ENCODE assay signal across 10 cellular contexts in genomic region chr5:66769839-66770617, GRCh38.
DNase-seq lines count a peak whose midpoint lies in the region; ATAC-seq and TF ChIP-seq lines count a peak whose summit lies in the region.
"Had no signal": no experiment of that assay in that cellular context is flagged by ENCODE, and none has a peak within 500 bp of the region (broad histone marks: within the 10 kb centered on the region; RNA-seq: fewer than 3 reads in every experiment).

No MANE protein-coding gene starts in this region.

- no peak for ATAC-seq in GM18505 (IDR thresholded peaks at IDR 0.05; ENCODE audit: unreplicated experiment)
- ATAC-seq: pancreas had no signal

- peak; percentile 17 for TF ChIP-seq CTCF in osteoblast (IDR thresholded peaks at IDR 0.05; ENCODE audit: extremely low read depth, low read depth, low read length)

- H2AFZ ChIP-seq in osteoblast (ENCODE audit: low read length), result no peak overlapping the region

- DNase-seq in DMS53 (lab: John Stamatoyannopoulos, UW) (peak; percentile 26), DMS53 treated with DMSO at 0.1 percent for 48 hours (lab: John Stamatoyannopoulos, UW; ENCODE audit: unreplicated experiment) (no peak), NCI-H1694 (lab: John Stamatoyannopoulos, UW) (peak; percentile 60), ecto neural progenitor cell (ENCODE audit: low spot score) (peak; percentile 61), osteoblast (ENCODE audit: insufficient read length, low spot score, missing footprints) (no peak), NCI-H446 treated with DMSO at 0.1 percent for 48 hours (lab: John Stamatoyannopoulos, UW) (no peak), epidermal melanocyte (ENCODE audit: insufficient read length, low spot score) (no peak)
- DNase-seq: pancreas had no signal

- no peak for TF ChIP-seq POLR2A in GM18505 (IDR thresholded peaks at IDR 0.05; ENCODE audit: borderline replicate concordance, extremely low read depth, insufficient read depth, insufficient read length)

- H3K9me3 ChIP-seq in osteoblast (ENCODE audit: low read depth, low read length), result no peaks in the 10 kb centered on the region
- H3K9me3 ChIP-seq: pancreas had no signal

- H3K27me3 ChIP-seq in osteoblast (ENCODE audit: insufficient read depth, low read length), result peaks cover 9% of the 10 kb centered on the region
- H3K27me3 ChIP-seq: pancreas had no signal

- no peaks in the 10 kb centered on the region for H4K20me1 ChIP-seq in osteoblast (ENCODE audit: insufficient read depth, low read length)

- H3K4me1 ChIP-seq in osteoblast (ENCODE audit: insufficient read depth, low read length), result no peaks in the 10 kb centered on the region
- H3K4me1 ChIP-seq: pancreas had no signal

- no peaks in the 10 kb centered on the region for H3K79me2 ChIP-seq in osteoblast (ENCODE audit: insufficient read depth, low read length)

- H3K4me3 ChIP-seq in osteoblast (ENCODE audit: insufficient read depth, low read length), result no peak overlapping the region
- H3K4me3 ChIP-seq: pancreas had no signal

- H3K36me3 ChIP-seq in osteoblast (ENCODE audit: insufficient read depth, low read length), result no peaks in the 10 kb centered on the region
- H3K36me3 ChIP-seq: pancreas had no signal

- H3K4me2 ChIP-seq in osteoblast (ENCODE audit: insufficient read depth, low read length), result no peak overlapping the region

- H3K27ac ChIP-seq in osteoblast (ENCODE audit: low read depth, low read length), result no peak overlapping the region
- H3K27ac ChIP-seq: epithelial cell of prostate, pancreas had no signal

Comparison
In these comparisons a context has a peak if more than half of its experiments do, and no peak if none do; other contexts are left out.
1. DNase-seq: peak in DMS53 (single experiment), NCI-H1694 (single experiment) and ecto neural progenitor cell (single experiment); none in DMS53 treated with DMSO at 0.1 percent for 48 hours (single experiment), osteoblast (single experiment), NCI-H446 treated with DMSO at 0.1 percent for 48 hours (single experiment) and epidermal melanocyte (single experiment).